1 cellular context compared by ENCODE assay signal in the genomic region with DNA sequence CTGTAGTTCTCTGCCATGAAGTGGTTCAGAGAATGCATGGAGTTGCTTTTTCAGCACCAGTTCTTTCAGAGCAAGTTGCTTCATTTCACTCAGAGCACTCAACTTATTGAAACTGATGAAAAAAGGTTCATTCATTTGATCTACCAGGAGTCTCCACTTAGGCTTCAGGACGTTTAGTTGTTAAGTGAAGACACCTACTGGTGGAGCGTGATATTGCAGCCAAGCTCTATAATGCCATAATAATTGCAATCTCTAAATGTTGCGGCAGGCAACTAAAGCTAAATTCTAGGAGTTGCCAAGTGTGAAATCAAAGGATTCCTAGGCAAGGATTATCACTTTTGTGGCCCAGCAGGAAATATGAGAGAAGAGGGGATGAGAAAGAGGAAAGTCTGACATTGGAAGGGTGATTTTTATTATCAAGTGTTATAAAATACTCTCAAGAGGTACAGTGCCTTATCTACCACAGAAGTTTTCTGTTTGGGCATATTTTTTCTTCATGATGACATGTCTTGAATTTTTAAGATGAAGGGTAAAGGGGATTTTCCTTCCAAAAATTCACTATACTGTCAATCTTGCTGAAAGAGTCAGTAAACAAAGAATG.
TF ChIP-seq lines count a peak whose summit lies in the region.

No MANE protein-coding gene starts in this region.

TF ChIP-seq in Ishikawa, 13 proteins besides CTCF, POLR2A, EP300 and RAD21 (continued from another document):
- TF ChIP-seq CEBPB (IDR thresholded peaks at IDR 0.05) = no peak
